ENCODE assay signal across 1 cellular context in the genomic region with DNA sequence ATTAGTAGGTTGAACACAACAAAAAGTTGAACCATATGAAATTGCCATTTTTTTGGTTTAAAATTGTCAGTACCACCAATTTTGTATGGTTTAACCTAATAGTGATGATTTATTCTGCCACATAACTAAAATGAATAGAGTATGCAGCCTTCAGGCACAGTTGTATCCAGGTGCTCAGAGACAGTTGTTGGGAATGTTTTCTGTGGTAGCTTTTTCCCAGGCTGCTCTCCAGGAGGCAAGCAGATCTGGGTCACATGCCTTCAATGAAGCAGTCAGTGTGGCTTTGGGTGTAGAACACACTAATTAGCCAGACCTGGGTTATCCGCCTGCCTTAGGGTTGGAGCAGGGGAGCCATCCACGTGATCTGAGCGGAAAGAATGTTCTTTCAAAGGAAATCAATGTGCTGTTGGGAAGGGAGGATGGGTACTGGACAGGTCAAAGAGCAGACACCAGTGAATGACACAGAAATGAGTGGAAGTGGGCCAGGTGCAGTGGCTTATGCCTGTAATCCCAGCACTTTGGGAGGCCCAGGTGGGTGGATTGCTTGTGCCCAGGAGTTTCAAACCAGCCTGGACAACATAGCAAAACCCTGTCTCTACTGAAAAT.
TF ChIP-seq lines count a peak whose summit lies in the region.

No MANE protein-coding gene starts in this region.

TF ChIP-seq in HepG2, 621 proteins besides CTCF, POLR2A, EP300 and RAD21 (continued from another document and continues in another):
- TF ChIP-seq, protein P1, sequence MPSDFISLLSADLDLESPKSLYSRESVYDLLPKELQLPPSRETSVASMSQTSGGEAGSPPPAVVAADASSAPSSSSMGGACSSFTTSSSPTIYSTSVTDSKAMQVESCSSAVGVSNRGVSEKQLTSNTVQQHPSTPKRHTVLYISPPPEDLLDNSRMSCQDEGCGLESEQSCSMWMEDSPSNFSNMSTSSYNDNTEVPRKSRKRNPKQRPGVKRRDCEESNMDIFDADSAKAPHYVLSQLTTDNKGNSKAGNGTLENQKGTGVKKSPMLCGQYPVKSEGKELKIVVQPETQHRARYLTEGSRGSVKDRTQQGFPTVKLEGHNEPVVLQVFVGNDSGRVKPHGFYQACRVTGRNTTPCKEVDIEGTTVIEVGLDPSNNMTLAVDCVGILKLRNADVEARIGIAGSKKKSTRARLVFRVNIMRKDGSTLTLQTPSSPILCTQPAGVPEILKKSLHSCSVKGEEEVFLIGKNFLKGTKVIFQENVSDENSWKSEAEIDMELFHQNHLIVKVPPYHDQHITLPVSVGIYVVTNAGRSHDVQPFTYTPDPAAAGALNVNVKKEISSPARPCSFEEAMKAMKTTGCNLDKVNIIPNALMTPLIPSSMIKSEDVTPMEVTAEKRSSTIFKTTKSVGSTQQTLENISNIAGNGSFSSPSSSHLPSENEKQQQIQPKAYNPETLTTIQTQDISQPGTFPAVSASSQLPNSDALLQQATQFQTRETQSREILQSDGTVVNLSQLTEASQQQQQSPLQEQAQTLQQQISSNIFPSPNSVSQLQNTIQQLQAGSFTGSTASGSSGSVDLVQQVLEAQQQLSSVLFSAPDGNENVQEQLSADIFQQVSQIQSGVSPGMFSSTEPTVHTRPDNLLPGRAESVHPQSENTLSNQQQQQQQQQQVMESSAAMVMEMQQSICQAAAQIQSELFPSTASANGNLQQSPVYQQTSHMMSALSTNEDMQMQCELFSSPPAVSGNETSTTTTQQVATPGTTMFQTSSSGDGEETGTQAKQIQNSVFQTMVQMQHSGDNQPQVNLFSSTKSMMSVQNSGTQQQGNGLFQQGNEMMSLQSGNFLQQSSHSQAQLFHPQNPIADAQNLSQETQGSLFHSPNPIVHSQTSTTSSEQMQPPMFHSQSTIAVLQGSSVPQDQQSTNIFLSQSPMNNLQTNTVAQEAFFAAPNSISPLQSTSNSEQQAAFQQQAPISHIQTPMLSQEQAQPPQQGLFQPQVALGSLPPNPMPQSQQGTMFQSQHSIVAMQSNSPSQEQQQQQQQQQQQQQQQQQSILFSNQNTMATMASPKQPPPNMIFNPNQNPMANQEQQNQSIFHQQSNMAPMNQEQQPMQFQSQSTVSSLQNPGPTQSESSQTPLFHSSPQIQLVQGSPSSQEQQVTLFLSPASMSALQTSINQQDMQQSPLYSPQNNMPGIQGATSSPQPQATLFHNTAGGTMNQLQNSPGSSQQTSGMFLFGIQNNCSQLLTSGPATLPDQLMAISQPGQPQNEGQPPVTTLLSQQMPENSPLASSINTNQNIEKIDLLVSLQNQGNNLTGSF (CRISPR knock-in tag; IDR thresholded peaks at IDR 0.05): no peak
- TF ChIP-seq, protein P2, sequence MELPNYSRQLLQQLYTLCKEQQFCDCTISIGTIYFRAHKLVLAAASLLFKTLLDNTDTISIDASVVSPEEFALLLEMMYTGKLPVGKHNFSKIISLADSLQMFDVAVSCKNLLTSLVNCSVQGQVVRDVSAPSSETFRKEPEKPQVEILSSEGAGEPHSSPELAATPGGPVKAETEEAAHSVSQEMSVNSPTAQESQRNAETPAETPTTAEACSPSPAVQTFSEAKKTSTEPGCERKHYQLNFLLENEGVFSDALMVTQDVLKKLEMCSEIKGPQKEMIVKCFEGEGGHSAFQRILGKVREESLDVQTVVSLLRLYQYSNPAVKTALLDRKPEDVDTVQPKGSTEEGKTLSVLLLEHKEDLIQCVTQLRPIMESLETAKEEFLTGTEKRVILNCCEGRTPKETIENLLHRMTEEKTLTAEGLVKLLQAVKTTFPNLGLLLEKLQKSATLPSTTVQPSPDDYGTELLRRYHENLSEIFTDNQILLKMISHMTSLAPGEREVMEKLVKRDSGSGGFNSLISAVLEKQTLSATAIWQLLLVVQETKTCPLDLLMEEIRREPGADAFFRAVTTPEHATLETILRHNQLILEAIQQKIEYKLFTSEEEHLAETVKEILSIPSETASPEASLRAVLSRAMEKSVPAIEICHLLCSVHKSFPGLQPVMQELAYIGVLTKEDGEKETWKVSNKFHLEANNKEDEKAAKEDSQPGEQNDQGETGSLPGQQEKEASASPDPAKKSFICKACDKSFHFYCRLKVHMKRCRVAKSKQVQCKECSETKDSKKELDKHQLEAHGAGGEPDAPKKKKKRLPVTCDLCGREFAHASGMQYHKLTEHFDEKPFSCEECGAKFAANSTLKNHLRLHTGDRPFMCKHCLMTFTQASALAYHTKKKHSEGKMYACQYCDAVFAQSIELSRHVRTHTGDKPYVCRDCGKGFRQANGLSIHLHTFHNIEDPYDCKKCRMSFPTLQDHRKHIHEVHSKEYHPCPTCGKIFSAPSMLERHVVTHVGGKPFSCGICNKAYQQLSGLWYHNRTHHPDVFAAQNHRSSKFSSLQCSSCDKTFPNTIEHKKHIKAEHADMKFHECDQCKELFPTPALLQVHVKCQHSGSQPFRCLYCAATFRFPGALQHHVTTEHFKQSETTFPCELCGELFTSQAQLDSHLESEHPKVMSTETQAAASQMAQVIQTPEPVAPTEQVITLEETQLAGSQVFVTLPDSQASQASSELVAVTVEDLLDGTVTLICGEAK (IDR thresholded peaks at IDR 0.05): no peak
- TF ChIP-seq, protein P2 (CRISPR knock-in tag; IDR thresholded peaks at IDR 0.05): no peak
- no peak for TF ChIP-seq NR2F6 (IDR thresholded peaks at IDR 0.05)
- no peak for TF ChIP-seq NR2F6 (CRISPR knock-in tag; IDR thresholded peaks at IDR 0.05)
- TF ChIP-seq NPAS2 (CRISPR knock-in tag; IDR thresholded peaks at IDR 0.05; ENCODE audit: borderline replicate concordance): no peak
- no peak for TF ChIP-seq MYNN (CRISPR knock-in tag; IDR thresholded peaks at IDR 0.05; ENCODE audit: low read depth)
- TF ChIP-seq ZNF180 (CRISPR knock-in tag; IDR thresholded peaks at IDR 0.05; ENCODE audit: borderline replicate concordance, low read depth): no peak
- TF ChIP-seq ZBTB3 (CRISPR knock-in tag; IDR thresholded peaks at IDR 0.05; ENCODE audit: borderline replicate concordance, low read depth): no peak
- TF ChIP-seq TAF1 (CRISPR knock-in tag; IDR thresholded peaks at IDR 0.05): no peak
- TF ChIP-seq, protein P3, sequence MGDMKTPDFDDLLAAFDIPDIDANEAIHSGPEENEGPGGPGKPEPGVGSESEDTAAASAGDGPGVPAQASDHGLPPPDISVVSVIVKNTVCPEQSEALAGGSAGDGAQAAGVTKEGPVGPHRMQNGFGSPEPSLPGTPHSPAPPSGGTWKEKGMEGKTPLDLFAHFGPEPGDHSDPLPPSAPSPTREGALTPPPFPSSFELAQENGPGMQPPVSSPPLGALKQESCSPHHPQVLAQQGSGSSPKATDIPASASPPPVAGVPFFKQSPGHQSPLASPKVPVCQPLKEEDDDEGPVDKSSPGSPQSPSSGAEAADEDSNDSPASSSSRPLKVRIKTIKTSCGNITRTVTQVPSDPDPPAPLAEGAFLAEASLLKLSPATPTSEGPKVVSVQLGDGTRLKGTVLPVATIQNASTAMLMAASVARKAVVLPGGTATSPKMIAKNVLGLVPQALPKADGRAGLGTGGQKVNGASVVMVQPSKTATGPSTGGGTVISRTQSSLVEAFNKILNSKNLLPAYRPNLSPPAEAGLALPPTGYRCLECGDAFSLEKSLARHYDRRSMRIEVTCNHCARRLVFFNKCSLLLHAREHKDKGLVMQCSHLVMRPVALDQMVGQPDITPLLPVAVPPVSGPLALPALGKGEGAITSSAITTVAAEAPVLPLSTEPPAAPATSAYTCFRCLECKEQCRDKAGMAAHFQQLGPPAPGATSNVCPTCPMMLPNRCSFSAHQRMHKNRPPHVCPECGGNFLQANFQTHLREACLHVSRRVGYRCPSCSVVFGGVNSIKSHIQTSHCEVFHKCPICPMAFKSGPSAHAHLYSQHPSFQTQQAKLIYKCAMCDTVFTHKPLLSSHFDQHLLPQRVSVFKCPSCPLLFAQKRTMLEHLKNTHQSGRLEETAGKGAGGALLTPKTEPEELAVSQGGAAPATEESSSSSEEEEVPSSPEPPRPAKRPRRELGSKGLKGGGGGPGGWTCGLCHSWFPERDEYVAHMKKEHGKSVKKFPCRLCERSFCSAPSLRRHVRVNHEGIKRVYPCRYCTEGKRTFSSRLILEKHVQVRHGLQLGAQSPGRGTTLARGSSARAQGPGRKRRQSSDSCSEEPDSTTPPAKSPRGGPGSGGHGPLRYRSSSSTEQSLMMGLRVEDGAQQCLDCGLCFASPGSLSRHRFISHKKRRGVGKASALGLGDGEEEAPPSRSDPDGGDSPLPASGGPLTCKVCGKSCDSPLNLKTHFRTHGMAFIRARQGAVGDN (CRISPR knock-in tag; IDR thresholded peaks at IDR 0.05): peak; percentile 45; the same call in 1 of the 2 replicates
- TF ChIP-seq ZNF7 (CRISPR knock-in tag; IDR thresholded peaks at IDR 0.05): no peak
- no peak for TF ChIP-seq ZNF782 (CRISPR knock-in tag; IDR thresholded peaks at IDR 0.05; ENCODE audit: borderline replicate concordance)
- no peak for TF ChIP-seq AGO1 (IDR thresholded peaks at IDR 0.05; ENCODE audit: low read depth, low read length, poor library complexity, severe bottlenecking)
- no peak for TF ChIP-seq ZSCAN21 (CRISPR knock-in tag; IDR thresholded peaks at IDR 0.05; ENCODE audit: borderline replicate concordance)
- peak; percentile 50; the same call in 1 of the 2 replicates for TF ChIP-seq BHLHE40 (IDR thresholded peaks at IDR 0.05; ENCODE audit: low read length)
- TF ChIP-seq TEAD2 (CRISPR knock-in tag; IDR thresholded peaks at IDR 0.05): no peak
- no peak for TF ChIP-seq ZNF382 (CRISPR knock-in tag; IDR thresholded peaks at IDR 0.05; ENCODE audit: borderline replicate concordance)
- TF ChIP-seq, protein P4, sequence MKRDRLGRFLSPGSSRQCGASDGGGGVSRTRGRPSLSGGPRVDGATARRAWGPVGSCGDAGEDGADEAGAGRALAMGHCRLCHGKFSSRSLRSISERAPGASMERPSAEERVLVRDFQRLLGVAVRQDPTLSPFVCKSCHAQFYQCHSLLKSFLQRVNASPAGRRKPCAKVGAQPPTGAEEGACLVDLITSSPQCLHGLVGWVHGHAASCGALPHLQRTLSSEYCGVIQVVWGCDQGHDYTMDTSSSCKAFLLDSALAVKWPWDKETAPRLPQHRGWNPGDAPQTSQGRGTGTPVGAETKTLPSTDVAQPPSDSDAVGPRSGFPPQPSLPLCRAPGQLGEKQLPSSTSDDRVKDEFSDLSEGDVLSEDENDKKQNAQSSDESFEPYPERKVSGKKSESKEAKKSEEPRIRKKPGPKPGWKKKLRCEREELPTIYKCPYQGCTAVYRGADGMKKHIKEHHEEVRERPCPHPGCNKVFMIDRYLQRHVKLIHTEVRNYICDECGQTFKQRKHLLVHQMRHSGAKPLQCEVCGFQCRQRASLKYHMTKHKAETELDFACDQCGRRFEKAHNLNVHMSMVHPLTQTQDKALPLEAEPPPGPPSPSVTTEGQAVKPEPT (CRISPR knock-in tag; IDR thresholded peaks at IDR 0.05; ENCODE audit: low read depth): no peak
- no peak for TF ChIP-seq SP1 (IDR thresholded peaks at IDR 0.05)
- TF ChIP-seq SP1 (CRISPR knock-in tag; IDR thresholded peaks at IDR 0.05): no peak
- no peak for TF ChIP-seq MEIS2 (CRISPR knock-in tag; IDR thresholded peaks at IDR 0.05)
- no peak for TF ChIP-seq ZNF367 (CRISPR knock-in tag; IDR thresholded peaks at IDR 0.05; ENCODE audit: borderline replicate concordance)
- TF ChIP-seq MIER3 (CRISPR knock-in tag; IDR thresholded peaks at IDR 0.05; ENCODE audit: borderline replicate concordance): no peak
- TF ChIP-seq, protein P5, sequence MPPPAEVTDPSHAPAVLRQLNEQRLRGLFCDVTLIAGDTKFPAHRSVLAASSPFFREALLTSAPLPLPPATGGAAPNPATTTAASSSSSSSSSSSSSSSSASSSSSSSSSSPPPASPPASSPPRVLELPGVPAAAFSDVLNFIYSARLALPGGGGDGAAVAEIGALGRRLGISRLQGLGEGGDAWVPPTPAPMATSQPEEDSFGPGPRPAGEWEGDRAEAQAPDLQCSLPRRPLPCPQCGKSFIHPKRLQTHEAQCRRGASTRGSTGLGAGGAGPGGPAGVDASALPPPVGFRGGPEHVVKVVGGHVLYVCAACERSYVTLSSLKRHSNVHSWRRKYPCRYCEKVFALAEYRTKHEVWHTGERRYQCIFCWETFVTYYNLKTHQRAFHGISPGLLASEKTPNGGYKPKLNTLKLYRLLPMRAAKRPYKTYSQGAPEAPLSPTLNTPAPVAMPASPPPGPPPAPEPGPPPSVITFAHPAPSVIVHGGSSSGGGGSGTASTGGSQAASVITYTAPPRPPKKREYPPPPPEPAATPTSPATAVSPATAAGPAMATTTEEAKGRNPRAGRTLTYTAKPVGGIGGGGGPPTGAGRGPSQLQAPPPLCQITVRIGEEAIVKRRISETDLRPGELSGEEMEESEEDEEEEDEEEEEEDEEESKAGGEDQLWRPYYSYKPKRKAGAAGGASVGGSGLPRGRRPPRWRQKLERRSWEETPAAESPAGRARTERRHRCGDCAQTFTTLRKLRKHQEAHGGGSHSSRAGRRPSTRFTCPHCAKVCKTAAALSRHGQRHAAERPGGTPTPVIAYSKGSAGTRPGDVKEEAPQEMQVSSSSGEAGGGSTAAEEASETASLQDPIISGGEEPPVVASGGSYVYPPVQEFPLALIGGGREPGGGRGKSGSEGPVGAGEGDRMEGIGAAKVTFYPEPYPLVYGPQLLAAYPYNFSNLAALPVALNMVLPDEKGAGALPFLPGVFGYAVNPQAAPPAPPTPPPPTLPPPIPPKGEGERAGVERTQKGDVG (CRISPR knock-in tag; IDR thresholded peaks at IDR 0.05; ENCODE audit: borderline replicate concordance): 0 out of 2 replicates have a peak, but pooled peaks have one; percentile 60
- TF ChIP-seq, protein P6, sequence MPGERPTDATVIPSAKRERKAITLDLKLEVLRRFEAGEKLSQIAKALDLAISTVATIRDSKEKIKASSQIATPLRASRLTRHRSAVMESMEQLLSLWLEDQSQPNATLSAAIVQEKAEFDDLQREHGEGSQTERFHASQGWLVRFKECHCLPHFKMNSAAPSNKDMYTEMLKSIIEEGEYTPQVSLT (CRISPR knock-in tag; IDR thresholded peaks at IDR 0.05; ENCODE audit: borderline replicate concordance, low read depth): no peak
- no peak for TF ChIP-seq ARNT (IDR thresholded peaks at IDR 0.05)
- no peak for TF ChIP-seq ZNF33A (CRISPR knock-in tag; IDR thresholded peaks at IDR 0.05; ENCODE audit: borderline replicate concordance)
- no peak for TF ChIP-seq ZNF776 (CRISPR knock-in tag; IDR thresholded peaks at IDR 0.05)
